In the genomic region with DNA sequence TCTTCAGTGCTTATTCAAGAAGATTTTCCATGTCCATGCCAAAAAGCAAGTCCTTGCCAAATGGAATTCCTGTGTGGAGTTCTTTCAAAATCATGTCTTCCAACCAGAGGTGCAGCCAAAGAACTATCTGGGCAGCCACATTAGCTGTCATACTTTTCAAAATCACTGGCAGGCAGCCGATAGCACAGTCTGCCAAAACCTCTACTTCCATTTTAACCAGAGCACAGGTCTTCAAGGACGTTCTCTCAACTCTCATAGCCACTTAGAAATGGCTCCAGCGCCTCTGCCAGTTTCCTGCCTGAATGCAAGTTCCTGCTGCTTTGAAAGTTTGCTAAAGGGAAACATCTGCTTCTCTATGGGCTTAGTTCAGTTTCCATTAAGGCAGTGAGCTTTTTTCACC, we compare ENCODE assay signal across 13 cellular contexts.
DNase-seq lines count a peak whose midpoint lies in the region.
"Had no signal": no experiment of that assay in that cellular context is flagged by ENCODE, and none has a peak within 500 bp of the region (broad histone marks: within the 10 kb centered on the region; RNA-seq: fewer than 3 reads in every experiment).

No MANE protein-coding gene starts in this region.

- H3K27ac Mint-ChIP-seq in activated naive CD4-positive, alpha-beta T cell treated with anti-CD3 and anti-CD28 coated beads for 36 hours: no peak overlapping the region
- H3K27ac Mint-ChIP-seq: effector memory CD8-positive, alpha-beta T cell; mesothelial cell of epicardium had no signal

- DNase-seq in AG08395 (ENCODE audit: low spot score) (peak; percentile 67), NCI-H446 (lab: John Stamatoyannopoulos, UW) (peak; percentile 97 to 99), fibroblast of peridontal ligament (ENCODE audit: extremely low read depth) (peak; percentile 94), myocyte (ENCODE audit: low read depth) (peak; percentile 2), GF-D8 (lab: John Stamatoyannopoulos, UW) (no peak), NCI-H524 (lab: John Stamatoyannopoulos, UW) (no peak)
- no peak for DNase-seq in stimulated activated CD4-positive, alpha-beta T cell treated with anti-CD3 and anti-CD28 coated beads, Interleukin-4, amount 100 ng/mL, for 4 hours
- no peak for DNase-seq in activated naive CD4-positive, alpha-beta T cell treated with anti-CD3 and anti-CD28 coated beads for 36 hours
- DNase-seq: effector memory CD8-positive, alpha-beta T cell; NCI-H187; stimulated activated CD4-positive, alpha-beta T cell treated with anti-CD3 and anti-CD28 coated beads, Interleukin-4, amount 100 ng/mL, for 1 hour; T-helper 1 cell had no signal

- no peaks in the 10 kb centered on the region for H3K9me3 Mint-ChIP-seq in activated naive CD4-positive, alpha-beta T cell treated with anti-CD3 and anti-CD28 coated beads for 36 hours
- H3K9me3 Mint-ChIP-seq: mesothelial cell of epicardium had no signal

- no peaks in the 10 kb centered on the region for H3K36me3 Mint-ChIP-seq in activated naive CD4-positive, alpha-beta T cell treated with anti-CD3 and anti-CD28 coated beads for 36 hours (ENCODE audit: low read depth)
- H3K36me3 Mint-ChIP-seq: mesothelial cell of epicardium had no signal

- no peak overlapping the region for H3K4me3 Mint-ChIP-seq in activated naive CD4-positive, alpha-beta T cell treated with anti-CD3 and anti-CD28 coated beads for 36 hours
- H3K4me3 Mint-ChIP-seq: effector memory CD8-positive, alpha-beta T cell; mesothelial cell of epicardium had no signal

- H3K27me3 Mint-ChIP-seq in activated naive CD4-positive, alpha-beta T cell treated with anti-CD3 and anti-CD28 coated beads for 36 hours (ENCODE audit: low read depth): no peaks in the 10 kb centered on the region
- H3K27me3 Mint-ChIP-seq: effector memory CD8-positive, alpha-beta T cell had no signal

- intact Hi-C loops in activated naive CD4-positive, alpha-beta T cell treated with anti-CD3 and anti-CD28 coated beads for 36 hours (cut with micrococcal nuclease): no loop called here

- CTCF ChIA-PET in activated naive CD4-positive, alpha-beta T cell treated with anti-CD3 and anti-CD28 coated beads for 36 hours (lab: Charles Lee): no interaction called here

- H3K4me1 Mint-ChIP-seq in activated naive CD4-positive, alpha-beta T cell treated with anti-CD3 and anti-CD28 coated beads for 36 hours (ENCODE audit: low read depth): no peaks in the 10 kb centered on the region

Comparison
In these comparisons a context has a peak if more than half of its experiments do, and no peak if none do; other contexts are left out.
1. DNase-seq: peak in AG08395 (single experiment), NCI-H446 (2 of 2), fibroblast of peridontal ligament (single experiment) and myocyte (single experiment); none in GF-D8 (single experiment), NCI-H524 (0 of 2), stimulated activated CD4-positive, alpha-beta T cell treated with anti-CD3 and anti-CD28 coated beads, Interleukin-4, amount 100 ng/mL, for 4 hours (0 of 2) and activated naive CD4-positive, alpha-beta T cell treated with anti-CD3 and anti-CD28 coated beads for 36 hours (single experiment).